In the genomic region with DNA sequence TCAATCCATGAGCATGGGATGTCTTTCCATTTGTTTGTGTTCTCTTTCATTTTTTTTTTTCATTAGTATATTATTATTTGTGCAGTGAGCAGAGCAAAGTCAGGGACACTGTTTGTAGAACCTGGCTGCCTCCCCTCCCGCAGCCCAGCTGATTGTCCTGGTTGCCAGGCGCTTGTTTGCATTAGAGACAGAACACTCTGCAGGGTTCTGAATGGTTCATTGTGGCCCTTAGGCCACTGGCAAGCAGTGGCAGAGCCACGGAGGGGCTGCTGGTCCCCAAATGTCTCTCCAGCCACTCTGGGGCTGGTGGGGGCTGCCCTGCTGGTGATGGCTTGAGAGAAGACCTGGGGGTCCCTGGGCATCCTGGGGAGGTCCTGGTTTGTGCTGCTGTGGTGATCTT, we compare ENCODE assay signal across 1 cellular context.
TF ChIP-seq lines count a peak whose summit lies in the region.

No MANE protein-coding gene starts in this region.

TF ChIP-seq in HepG2, 621 proteins besides CTCF, POLR2A, EP300 and RAD21 (continued from another document):
- TF ChIP-seq, protein P1, sequence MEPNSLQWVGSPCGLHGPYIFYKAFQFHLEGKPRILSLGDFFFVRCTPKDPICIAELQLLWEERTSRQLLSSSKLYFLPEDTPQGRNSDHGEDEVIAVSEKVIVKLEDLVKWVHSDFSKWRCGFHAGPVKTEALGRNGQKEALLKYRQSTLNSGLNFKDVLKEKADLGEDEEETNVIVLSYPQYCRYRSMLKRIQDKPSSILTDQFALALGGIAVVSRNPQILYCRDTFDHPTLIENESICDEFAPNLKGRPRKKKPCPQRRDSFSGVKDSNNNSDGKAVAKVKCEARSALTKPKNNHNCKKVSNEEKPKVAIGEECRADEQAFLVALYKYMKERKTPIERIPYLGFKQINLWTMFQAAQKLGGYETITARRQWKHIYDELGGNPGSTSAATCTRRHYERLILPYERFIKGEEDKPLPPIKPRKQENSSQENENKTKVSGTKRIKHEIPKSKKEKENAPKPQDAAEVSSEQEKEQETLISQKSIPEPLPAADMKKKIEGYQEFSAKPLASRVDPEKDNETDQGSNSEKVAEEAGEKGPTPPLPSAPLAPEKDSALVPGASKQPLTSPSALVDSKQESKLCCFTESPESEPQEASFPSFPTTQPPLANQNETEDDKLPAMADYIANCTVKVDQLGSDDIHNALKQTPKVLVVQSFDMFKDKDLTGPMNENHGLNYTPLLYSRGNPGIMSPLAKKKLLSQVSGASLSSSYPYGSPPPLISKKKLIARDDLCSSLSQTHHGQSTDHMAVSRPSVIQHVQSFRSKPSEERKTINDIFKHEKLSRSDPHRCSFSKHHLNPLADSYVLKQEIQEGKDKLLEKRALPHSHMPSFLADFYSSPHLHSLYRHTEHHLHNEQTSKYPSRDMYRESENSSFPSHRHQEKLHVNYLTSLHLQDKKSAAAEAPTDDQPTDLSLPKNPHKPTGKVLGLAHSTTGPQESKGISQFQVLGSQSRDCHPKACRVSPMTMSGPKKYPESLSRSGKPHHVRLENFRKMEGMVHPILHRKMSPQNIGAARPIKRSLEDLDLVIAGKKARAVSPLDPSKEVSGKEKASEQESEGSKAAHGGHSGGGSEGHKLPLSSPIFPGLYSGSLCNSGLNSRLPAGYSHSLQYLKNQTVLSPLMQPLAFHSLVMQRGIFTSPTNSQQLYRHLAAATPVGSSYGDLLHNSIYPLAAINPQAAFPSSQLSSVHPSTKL (CRISPR knock-in tag; IDR thresholded peaks at IDR 0.05) = peak; percentile 40; the same call in 1 of the 2 replicates
- TF ChIP-seq GATAD2A (CRISPR knock-in tag; IDR thresholded peaks at IDR 0.05) (peak; percentile 27; the same call in 1 of the 2 replicates), NCOR1 (IDR thresholded peaks at IDR 0.05; ENCODE audit: borderline replicate concordance, low read length) (no peak; the same call in 1 of the 2 replicates), RXRB (CRISPR knock-in tag; IDR thresholded peaks at IDR 0.05; ENCODE audit: borderline replicate concordance) (peak; percentile 7; the same call in 1 of the 2 replicates)
